ENCODE assay signal across 8 cellular contexts in genomic region chrX:56564182-56564885, GRCh38. TPM values are rescaled to one million over a fixed set of nuclear protein-coding genes. Genes with fewer than 3 reads are reported as not detected.
A peak's percentile ranks its signal among the peaks of the same experiment; 100 is the strongest.
DNase-seq lines count a peak whose midpoint lies in the region; ATAC-seq and TF ChIP-seq lines count a peak whose summit lies in the region.

No MANE protein-coding gene starts in this region.

- WGBS in transverse colon (ENCODE audit: low coverage in 1 of 2), 2 donors, result 35% methylated on average over 21 of the region's 23 CpGs; no CpG with 5 or more reads in 1 of the 2 donors

- TF ChIP-seq POLR2A in transverse colon (IDR thresholded peaks at IDR 0.05), result no peak

- POLR2A ChIA-PET in CD4-positive, alpha-beta T cell (lab: Charles Lee), result interaction anchor here (0.7 to 1.0 kb wide), 4 partner anchors 199 to 1075 kb away, joined by 3 to 4 read pairs (median 3); no protein-coding TSS in a partner anchor

- TF ChIP-seq CTCF in CD4-positive, alpha-beta T cell (IDR thresholded peaks at IDR 0.05), result no peak
- no peak for TF ChIP-seq CTCF in fibroblast of lung (conservative IDR thresholded peaks at IDR 0.05 in 1 of 2, IDR thresholded peaks at IDR 0.05 in 1 of 2; ENCODE audit: low read depth in 1 of 2, low read length in 2 of 2)
- TF ChIP-seq CTCF in nephron (IDR thresholded peaks at IDR 0.05; ENCODE audit: unreplicated experiment in 3 of 3), result no peak
- no peak for TF ChIP-seq CTCF in transverse colon (IDR thresholded peaks at IDR 0.05)

- intact Hi-C loops in CD4-positive, alpha-beta T cell (cut with DNase I, micrococcal nuclease), result loop anchor here (5.0 to 10.0 kb wide), 4 partner anchors 60 to 1030 kb away; partner anchors contain the start of genes NBDY (in 1 of the 2) and ZXDB (in 1 of the 2)
- intact Hi-C loops in transverse colon (cut with DNase I; ENCODE audit: low total_unique reads), result no loop called here

- H3K27me3 ChIP-seq in CD4-positive, alpha-beta T cell (ENCODE audit: control insufficient read depth, insufficient read depth, low read length), result no peaks in the 10 kb centered on the region
- H3K27me3 ChIP-seq in fibroblast of lung (ENCODE audit: control insufficient read depth, insufficient read depth, low read length) (no peaks in the 10 kb centered on the region), transverse colon (no peaks in the 10 kb centered on the region)

- H3K9me3 Mint-ChIP-seq in CD4-positive, alpha-beta T cell, result no peaks in the 10 kb centered on the region
- H3K9me3 Mint-ChIP-seq in nephron, result no peaks in the 10 kb centered on the region

- H3K4me3 ChIP-seq in fibroblast of lung (replicated peaks in 1 of 4; ENCODE audit: control extremely low read depth in 1 of 4, insufficient read depth in 1 of 4, low read depth in 3 of 4, low read length in 4 of 4) (peak overlapping the region; percentile 36 to 90 (median 62)), transverse colon (peak overlapping the region; percentile 52 to 76 (median 64))

- H3K4me1 ChIP-seq in fibroblast of lung (ENCODE audit: control insufficient read depth, extremely low read depth, insufficient read depth, low read length), result no peaks in the 10 kb centered on the region
- H3K4me1 ChIP-seq in transverse colon, result peaks cover 2 to 18% (median 13%) of the 10 kb centered on the region in 4 donors

- peak overlapping the region; percentile 87 for H3K9ac ChIP-seq in fibroblast of lung (ENCODE audit: insufficient read depth, low read length)

- H3K4me2 ChIP-seq in fibroblast of lung (ENCODE audit: extremely low read depth, insufficient read depth, low read length), result peak overlapping the region; percentile 92

- peak; percentile 18 for ATAC-seq in CD4-positive, alpha-beta T cell (ENCODE audit: poor library complexity)
- peak; percentile 12 for ATAC-seq in GM21390 (IDR thresholded peaks at IDR 0.05; ENCODE audit: unreplicated experiment)

- peak overlapping the region; percentile 89 for H3K27ac ChIP-seq in CD4-positive, alpha-beta T cell (ENCODE audit: low read depth, low read length)
- H3K27ac ChIP-seq in fibroblast of lung (ENCODE audit: insufficient read depth, low read length) (peak overlapping the region; percentile 88), transverse colon (peak overlapping the region; percentile 92 to 98 (median 96))

- peak overlapping the region; percentile 96 for H3K27ac Mint-ChIP-seq in CD4-positive, alpha-beta T cell
- peak overlapping the region; percentile 69 to 100 (median 100) for H3K27ac Mint-ChIP-seq in nephron

- H4K20me1 ChIP-seq in fibroblast of lung (ENCODE audit: control insufficient read depth, extremely low read depth, insufficient read depth, low read length), result no peaks in the 10 kb centered on the region

- DNase-seq in CD4-positive, alpha-beta T cell, result peak in 1 of 10 experiments; percentile 8
- DNase-seq in NAMALWA (ENCODE audit: low spot score), result peak; percentile 35
- DNase-seq in activated CD8-positive, alpha-beta memory T cell treated with anti-CD3 and anti-CD28 coated beads, Interleukin-2, amount 50 U/mL, for 48 hours, result peak; percentile 70
- DNase-seq in fibroblast of lung (ENCODE audit: low read depth in 2 of 2), result peak; percentile 29 to 74
- peak; percentile 11 for DNase-seq in transverse colon
- no peak for DNase-seq in NCI-H1048 (lab: John Stamatoyannopoulos, UW)

- H3K4me1 Mint-ChIP-seq in CD4-positive, alpha-beta T cell (ENCODE audit: low read depth), result peaks cover 46% of the 10 kb centered on the region
- peaks cover 17% of the 10 kb centered on the region for H3K4me1 Mint-ChIP-seq in nephron

- peak overlapping the region; percentile 90 for H3K4me3 Mint-ChIP-seq in CD4-positive, alpha-beta T cell
- H3K4me3 Mint-ChIP-seq in nephron, result peak overlapping the region; percentile 84 to 92 (median 88)

- H3K9me3 ChIP-seq in CD4-positive, alpha-beta T cell (ENCODE audit: control insufficient read depth, low read length), result no peaks in the 10 kb centered on the region
- H3K9me3 ChIP-seq in fibroblast of lung (ENCODE audit: control insufficient read depth, insufficient read depth, low read depth, low read length) (no peaks in the 10 kb centered on the region), transverse colon (no peaks in the 10 kb centered on the region)

- H2AFZ ChIP-seq in fibroblast of lung (ENCODE audit: low read length), result no peak overlapping the region

- no peak for TF ChIP-seq EP300 in transverse colon (IDR thresholded peaks at IDR 0.05; ENCODE audit: low read depth)

- H3K27me3 Mint-ChIP-seq in CD4-positive, alpha-beta T cell, result no peaks in the 10 kb centered on the region
- no peaks in the 10 kb centered on the region for H3K27me3 Mint-ChIP-seq in nephron (ENCODE audit: low read depth)

- peaks cover 50% of the 10 kb centered on the region for H3K79me2 ChIP-seq in fibroblast of lung (ENCODE audit: control insufficient read depth, insufficient read depth, low read length)

- peaks cover 38% of the 10 kb centered on the region for H3K36me3 Mint-ChIP-seq in CD4-positive, alpha-beta T cell (ENCODE audit: low read depth)
- H3K36me3 Mint-ChIP-seq in nephron (ENCODE audit: low read depth), result peaks cover 7% of the 10 kb centered on the region

- H3K36me3 ChIP-seq in fibroblast of lung (ENCODE audit: control insufficient read depth, insufficient read depth, low read length) (no peaks in the 10 kb centered on the region), transverse colon (no peaks in the 10 kb centered on the region)

- in situ Hi-C loops in transverse colon (cut with MboI; ENCODE audit: low pct_ligation_motif_present in 1 of 4, low pct_unique_long_range_greater_than_20kb in 1 of 4, low sequenced_read_pairs in 3 of 4), result loop anchor here in 2 of 4 donors (25.0 kb wide), 2 partner anchors 173 to 423 kb away; partner anchors contain the start of genes NBDY (in 1 of the 2) and SPIN3 (in 1 of the 2)

- CTCF ChIA-PET in CD4-positive, alpha-beta T cell (lab: Charles Lee), result no interaction called here

RNA-seq across cellular contexts. Expression of gene UBQLN2, which starts 0.9 kb away (rescaled TPM):
- 10 to 100 TPM; 48.7 to 49.1 TPM for total RNA-seq in CD4-positive, alpha-beta T cell
- total RNA-seq in fibroblast of lung (5.6 and 8.1 TPM in 2 replicates), transverse colon (10 to 100 TPM in 3 of 4 donors, 1 to 10 TPM in 1; 10.0 to 20.6 (median 19.2) TPM)
- polyA plus RNA-seq in fibroblast of lung, result 33.0 and 36.3 TPM in 2 replicates
- 27.1 and 27.9 TPM in 2 replicates for polyA plus RNA-seq in fibroblast of lung (2012)
- 59.3 and 72.5 TPM in 2 replicates for polyA minus RNA-seq in fibroblast of lung (ENCODE audit: low replicate concordance)
